ENCODE assay signal across 20 cellular contexts in the genomic region with DNA sequence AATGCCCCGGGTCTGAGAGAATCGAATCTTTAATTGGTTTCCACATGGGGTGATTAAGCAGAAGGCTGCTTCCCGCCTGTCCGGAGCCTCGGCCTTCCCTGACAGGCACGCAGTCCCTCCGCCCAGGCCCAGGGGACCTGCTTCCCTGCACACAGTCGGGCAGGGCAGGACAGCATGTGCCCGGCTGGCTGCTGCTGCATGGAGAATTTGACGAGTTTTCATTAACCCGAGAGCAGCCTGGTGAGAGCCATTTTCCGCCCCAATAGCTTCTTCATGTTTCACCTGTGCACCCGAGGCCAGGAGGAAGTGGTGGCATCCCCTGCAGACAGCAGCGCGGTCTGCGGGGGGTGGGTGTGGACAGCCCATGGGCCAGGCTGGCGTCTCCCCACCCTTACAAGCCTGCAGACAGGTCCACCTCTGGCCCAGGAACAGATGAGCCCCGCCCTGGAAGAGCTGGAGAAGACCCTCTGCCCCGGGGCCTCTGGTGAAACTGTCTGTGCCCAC.
DNase-seq lines count a peak whose midpoint lies in the region; ATAC-seq and TF ChIP-seq lines count a peak whose summit lies in the region.
"Had no signal": no experiment of that assay in that cellular context is flagged by ENCODE, and none has a peak within 500 bp of the region (broad histone marks: within the 10 kb centered on the region; RNA-seq: fewer than 3 reads in every experiment).

No MANE protein-coding gene starts in this region.

- peaks cover 27% of the 10 kb centered on the region for H3K36me3 Mint-ChIP-seq in activated naive CD4-positive, alpha-beta T cell treated with anti-CD3 and anti-CD28 coated beads, Interleukin-2, amount 10 ng/mL, durations not matched to agents 7 days and 5 days
- peaks cover 16% of the 10 kb centered on the region for H3K36me3 Mint-ChIP-seq in activated CD8-positive, alpha-beta T cell treated with anti-CD3 and anti-CD28 coated beads for 36 hours (ENCODE audit: low read depth)

- POLR2A ChIA-PET in activated CD8-positive, alpha-beta T cell treated with anti-CD3 and anti-CD28 coated beads for 36 hours (lab: Charles Lee), result interaction anchor here (1.9 kb wide), 1 partner anchor 12 kb away, joined by 5 read pairs; no protein-coding TSS in a partner anchor

- ATAC-seq in GM21576 (IDR thresholded peaks at IDR 0.05; ENCODE audit: unreplicated experiment) (peak; percentile 32), left cardiac atrium (no peak)
- no peak for ATAC-seq in activated CD8-positive, alpha-beta T cell treated with anti-CD3 and anti-CD28 coated beads for 36 hours

- H3K4me3 ChIP-seq in neuronal stem cell (ENCODE audit: low read length in 2 of 2), result no peak overlapping the region
- H3K4me3 ChIP-seq: adrenal gland, SJSA1, spleen, stomach had no signal

- H3K23ac ChIP-seq in neuronal stem cell (ENCODE audit: low read depth, low read length, poor library complexity), result no peak overlapping the region

- no peak overlapping the region for H4K91ac ChIP-seq in neuronal stem cell (ENCODE audit: low read depth, low read length, poor library complexity)

- TF ChIP-seq CTCF in activated CD8-positive, alpha-beta T cell treated with anti-CD3 and anti-CD28 coated beads for 36 hours (IDR thresholded peaks at IDR 0.05), result no peak

- no peaks in the 10 kb centered on the region for H3K27me3 ChIP-seq in neuronal stem cell (ENCODE audit: control insufficient read depth in 3 of 3, insufficient read depth in 3 of 3, low read depth in 1 of 3, low read length in 3 of 3)
- H3K27me3 ChIP-seq: adrenal gland, SJSA1, spleen, stomach had no signal

- CTCF ChIA-PET in activated naive CD4-positive, alpha-beta T cell treated with anti-CD3 and anti-CD28 coated beads, Interleukin-2, amount 10 ng/mL, durations not matched to agents 7 days and 5 days (lab: Charles Lee), result no interaction called here
- CTCF ChIA-PET in activated CD8-positive, alpha-beta T cell treated with anti-CD3 and anti-CD28 coated beads for 36 hours (lab: Charles Lee), result no interaction called here

- H3K36me3 ChIP-seq in neuronal stem cell (replicated peaks in 1 of 2; ENCODE audit: control insufficient read depth in 2 of 2, insufficient read depth in 2 of 2, low read length in 2 of 2), result peaks cover 35 to 88% of the 10 kb centered on the region in 2 donors
- H3K36me3 ChIP-seq: adrenal gland had no signal

- peak overlapping the region; percentile 71 for H3K14ac ChIP-seq in neuronal stem cell (ENCODE audit: low read length)

- H3K27me3 Mint-ChIP-seq in activated naive CD4-positive, alpha-beta T cell treated with anti-CD3 and anti-CD28 coated beads, Interleukin-2, amount 10 ng/mL, durations not matched to agents 7 days and 5 days, result no peaks in the 10 kb centered on the region
- H3K27me3 Mint-ChIP-seq in activated CD8-positive, alpha-beta T cell treated with anti-CD3 and anti-CD28 coated beads for 36 hours, result no peaks in the 10 kb centered on the region

- H3K4me1 ChIP-seq in neuronal stem cell (ENCODE audit: control insufficient read depth in 2 of 2, insufficient read depth in 1 of 2, low read depth in 1 of 2, low read length in 2 of 2), result peaks cover 0 to 1% of the 10 kb centered on the region in 2 donors
- H3K4me1 ChIP-seq: adrenal gland, SJSA1, stomach had no signal

- peak overlapping the region; percentile 90 for H2BK5ac ChIP-seq in neuronal stem cell (ENCODE audit: low read length)

- no peak overlapping the region for H2AFZ ChIP-seq in neuronal stem cell (ENCODE audit: low read length)

- no peak overlapping the region for H3K4me2 ChIP-seq in neuronal stem cell (ENCODE audit: insufficient read depth, low read length, poor library complexity, severe bottlenecking)

- peaks cover 46% of the 10 kb centered on the region for H3K4me1 Mint-ChIP-seq in activated naive CD4-positive, alpha-beta T cell treated with anti-CD3 and anti-CD28 coated beads, Interleukin-2, amount 10 ng/mL, durations not matched to agents 7 days and 5 days
- H3K4me1 Mint-ChIP-seq in activated CD8-positive, alpha-beta T cell treated with anti-CD3 and anti-CD28 coated beads for 36 hours (ENCODE audit: low read depth), result peaks cover 35% of the 10 kb centered on the region

- H2AK5ac ChIP-seq in neuronal stem cell (ENCODE audit: low read depth, low read length), result no peak overlapping the region

- H3K18ac ChIP-seq in neuronal stem cell (ENCODE audit: low read length), result no peak overlapping the region

- no peak overlapping the region for H3K4ac ChIP-seq in neuronal stem cell (ENCODE audit: low read length)

- peak overlapping the region; percentile 57 for H3K27ac Mint-ChIP-seq in activated naive CD4-positive, alpha-beta T cell treated with anti-CD3 and anti-CD28 coated beads, Interleukin-2, amount 10 ng/mL, durations not matched to agents 7 days and 5 days
- H3K27ac Mint-ChIP-seq in activated CD8-positive, alpha-beta T cell treated with anti-CD3 and anti-CD28 coated beads for 36 hours, result peak overlapping the region; percentile 66

- no peak overlapping the region for H2BK15ac ChIP-seq in neuronal stem cell (ENCODE audit: low read length)

- H2BK120ac ChIP-seq in neuronal stem cell (ENCODE audit: low read depth, low read length), result no peak overlapping the region

- no peak overlapping the region for H4K8ac ChIP-seq in neuronal stem cell (ENCODE audit: low read depth, low read length)

- no peak overlapping the region for H2BK12ac ChIP-seq in neuronal stem cell (ENCODE audit: low read length)

- H3K79me1 ChIP-seq in neuronal stem cell (ENCODE audit: low read depth, low read length), result peaks cover 7% of the 10 kb centered on the region

- no CpG with 5 or more reads among the region's 19 CpGs for WGBS in neuronal stem cell (ENCODE audit: extremely low coverage in 2 of 2, insufficient read length in 2 of 2, insufficient replicate concordance in 1 of 2), 2 donors

- H3K9me3 Mint-ChIP-seq in activated naive CD4-positive, alpha-beta T cell treated with anti-CD3 and anti-CD28 coated beads, Interleukin-2, amount 10 ng/mL, durations not matched to agents 7 days and 5 days, result no peaks in the 10 kb centered on the region
- H3K9me3 Mint-ChIP-seq in activated CD8-positive, alpha-beta T cell treated with anti-CD3 and anti-CD28 coated beads for 36 hours, result no peaks in the 10 kb centered on the region

- no peak for DNase-seq in activated naive CD4-positive, alpha-beta T cell treated with anti-CD3 and anti-CD28 coated beads, Interleukin-2, amount 10 ng/mL, durations not matched to agents 7 days and 5 days
- no peak for DNase-seq in activated naive CD4-positive, alpha-beta T cell treated with Interleukin-2 at 50 U/mL for 16 hours
- no peak for DNase-seq in activated CD8-positive, alpha-beta T cell treated with anti-CD3 and anti-CD28 coated beads for 36 hours
- no peak for DNase-seq in neuronal stem cell (ENCODE audit: low spot score)
- DNase-seq in left cardiac atrium, result no peak
- DNase-seq in stimulated activated CD4-positive, alpha-beta T cell treated with anti-CD3 and anti-CD28 coated beads, Interleukin-2, amount 100 ng/mL, for 48 hours, result no peak
- DNase-seq in activated gamma-delta T cell (lab: John Stamatoyannopoulos, UW), result no peak
- DNase-seq: activated CD8-positive, alpha-beta memory T cell treated with anti-CD3 and anti-CD28 coated beads for 24 hours; adrenal gland; Calu3; effector CD8-positive, alpha-beta T cell; hippocampal formation; kidney glomerular epithelial cell; NCI-H1694; NCI-H446 treated with DMSO at 0.1 percent for 48 hours; posterior cingulate gyrus; spleen; stomach had no signal

- intact Hi-C loops in activated CD8-positive, alpha-beta T cell treated with anti-CD3 and anti-CD28 coated beads for 36 hours (cut with micrococcal nuclease), result no loop called here
- intact Hi-C loops in left cardiac atrium (cut with DNase I), result no loop called here

- H3K9ac ChIP-seq in neuronal stem cell (ENCODE audit: low read depth, low read length, poor library complexity), result no peak overlapping the region

- H3K9me3 ChIP-seq in neuronal stem cell (replicated peaks in 1 of 2; ENCODE audit: control insufficient read depth in 2 of 2, insufficient read depth in 1 of 2, low read depth in 1 of 2, low read length in 2 of 2), result no peaks in the 10 kb centered on the region
- H3K9me3 ChIP-seq: adrenal gland, SJSA1, spleen, stomach had no signal

- no peak overlapping the region for H3K4me3 Mint-ChIP-seq in activated naive CD4-positive, alpha-beta T cell treated with anti-CD3 and anti-CD28 coated beads, Interleukin-2, amount 10 ng/mL, durations not matched to agents 7 days and 5 days
- H3K4me3 Mint-ChIP-seq in activated CD8-positive, alpha-beta T cell treated with anti-CD3 and anti-CD28 coated beads for 36 hours, result no peak overlapping the region

- H3K27ac ChIP-seq in neuronal stem cell (replicated peaks; ENCODE audit: low read length), result no peak overlapping the region
- H3K27ac ChIP-seq: adrenal gland, SJSA1, stomach had no signal
